ENCODE assay signal across 19 cellular contexts in genomic region chr20:49103019-49103418, GRCh38. TPM values are rescaled to one million over a fixed set of nuclear protein-coding genes. Genes with fewer than 3 reads are reported as not detected.
DNase-seq lines count a peak whose midpoint lies in the region; ATAC-seq, FAIRE-seq and TF ChIP-seq lines count a peak whose summit lies in the region.
"Had no signal": no experiment of that assay in that cellular context is flagged by ENCODE, and none has a peak within 500 bp of the region (broad histone marks: within the 10 kb centered on the region; RNA-seq: fewer than 3 reads in every experiment).

No MANE protein-coding gene starts in this region.

- in situ Hi-C loops in K562 (cut with MboI): no loop called here

- no peak for TF ChIP-seq EP300 in K562 (IDR thresholded peaks at IDR 0.05; ENCODE audit: low read length)

- FAIRE-seq in K562 (lab: Jason Lieb, UNC): no peak

- intact Hi-C loops in activated CD4-positive, alpha-beta T cell treated with anti-CD3 and anti-CD28 coated beads for 36 hours (cut with DNase I, micrococcal nuclease): no loop called here
- intact Hi-C loops in K562 (cut with micrococcal nuclease) (loop anchor here (10.0 kb wide), 1 partner anchor 468 kb away; no protein-coding TSS in a partner anchor), natural killer cell (cut with micrococcal nuclease) (no loop called here)

- peaks cover 12% of the 10 kb centered on the region for H3K36me3 ChIP-seq in CD8-positive, alpha-beta memory T cell (ENCODE audit: insufficient read depth, low read length)
- peaks cover 59% of the 10 kb centered on the region for H3K36me3 ChIP-seq in K562 (ENCODE audit: control insufficient read depth, insufficient read depth, low read length)

- BruUV-seq in K562 (replicated peaks; lab: Mats Ljungman, UMichigan): no TSS peak

- H3K27me3 ChIP-seq in CD8-positive, alpha-beta memory T cell (ENCODE audit: insufficient read depth, low read length, poor library complexity, severe bottlenecking): no peaks in the 10 kb centered on the region
- H3K27me3 ChIP-seq in K562 (ENCODE audit: control insufficient read depth in 2 of 2, insufficient read depth in 2 of 2, low read length in 2 of 2): no peaks in the 10 kb centered on the region
- H3K27me3 ChIP-seq: BE2C had no signal

- TF ChIP-seq RAD21 in K562 (CRISPR knock-in tag; conservative IDR thresholded peaks at IDR 0.05 in 1 of 2, IDR thresholded peaks at IDR 0.05 in 1 of 2): no peak

- no peak overlapping the region for H3K4me3 Mint-ChIP-seq in activated CD4-positive, alpha-beta T cell treated with anti-CD3 and anti-CD28 coated beads for 36 hours
- no peak overlapping the region for H3K4me3 Mint-ChIP-seq in CD8-positive, alpha-beta memory T cell
- H3K4me3 Mint-ChIP-seq in natural killer cell: no peak overlapping the region
- H3K4me3 Mint-ChIP-seq: GM23338 had no signal

- WGBS in K562 (ENCODE audit: insufficient coverage, low coverage, missing lambda C conversion rate): 95% methylated on average over 3 of the region's 4 CpGs

- H4K20me1 ChIP-seq in K562 (replicated peaks; ENCODE audit: control insufficient read depth, insufficient read depth, low read length): peaks cover 14% of the 10 kb centered on the region; the same call in 1 of the 2 replicates

- H3K4me2 ChIP-seq in K562 (ENCODE audit: insufficient read depth, low read length): no peak overlapping the region
- H3K4me2 ChIP-seq: GM23338, KMS-11 had no signal

- POLR2A ChIA-PET in activated CD4-positive, alpha-beta T cell treated with anti-CD3 and anti-CD28 coated beads for 36 hours (lab: Charles Lee): interaction anchor here (0.6 kb wide), 1 partner anchor 39 kb away, joined by 3 read pairs; no protein-coding TSS in a partner anchor
- POLR2A ChIA-PET in CD8-positive, alpha-beta memory T cell (lab: Charles Lee): no interaction called here
- POLR2A ChIA-PET in K562 (lab: Yijun Ruan, JAX): interaction anchor here (0.7 to 1.4 kb wide), 4 partner anchors 10 to 18 kb away, joined by 3 to 4 read pairs (median 3); no protein-coding TSS in a partner anchor

- CTCF ChIA-PET in activated CD4-positive, alpha-beta T cell treated with anti-CD3 and anti-CD28 coated beads for 36 hours (lab: Charles Lee): interaction anchor here (1.3 kb wide), 1 partner anchor 114 kb away, joined by 4 read pairs; no protein-coding TSS in a partner anchor
- CTCF ChIA-PET in CD8-positive, alpha-beta memory T cell (lab: Charles Lee): interaction anchor here (1.0 kb wide), 1 partner anchor 8 kb away, joined by 3 read pairs; no protein-coding TSS in a partner anchor
- CTCF ChIA-PET in K562 (lab: Yijun Ruan, JAX; ENCODE audit: low intra/inter-chr PET ratio): no interaction called here

- TF ChIP-seq POLR2A in K562 (conservative IDR thresholded peaks at IDR 0.05): peak; percentile 63; the same call in 1 of the 2 replicates

- no peak for DNase-seq in activated CD4-positive, alpha-beta T cell treated with anti-CD3 and anti-CD28 coated beads for 36 hours
- DNase-seq in activated CD4-positive, alpha-beta T cell treated with anti-CD3 and anti-CD28 coated beads, Interleukin-2, amount 50 U/mL, for 1 hour: no peak
- no peak for DNase-seq in CD8-positive, alpha-beta memory T cell
- DNase-seq in K562 (ENCODE audit: extremely low read depth in 1 of 4, low spot score in 3 of 4): no peak
- no peak for DNase-seq in natural killer cell
- DNase-seq in midbrain (lab: John Stamatoyannopoulos, UW): no peak
- DNase-seq: BE2C, DMS 273 treated with DMSO at 0.1 percent for 48 hours, NCI-H1048, NCI-H146, NCI-H226, NCI-H524 treated with DMSO at 0.1 percent for 48 hours, Right ventricle myocardium superior had no signal

- no peaks in the 10 kb centered on the region for H3K4me1 ChIP-seq in CD8-positive, alpha-beta memory T cell (ENCODE audit: insufficient read depth, low read length)
- no peaks in the 10 kb centered on the region; a peak in 1 of 5 replicates for H3K4me1 ChIP-seq in K562 (replicated peaks in 1 of 2; ENCODE audit: control insufficient read depth in 2 of 2, insufficient read depth in 2 of 2, low read length in 2 of 2)
- H3K4me1 ChIP-seq: BE2C had no signal

- H3K27ac Mint-ChIP-seq in activated CD4-positive, alpha-beta T cell treated with anti-CD3 and anti-CD28 coated beads for 36 hours: peak overlapping the region; percentile 51
- H3K27ac Mint-ChIP-seq in CD8-positive, alpha-beta memory T cell: peak overlapping the region in 5 of 8 donors; percentile 33 to 85 (median 57)
- H3K27ac Mint-ChIP-seq in natural killer cell: peak overlapping the region; percentile 66 to 71
- H3K27ac Mint-ChIP-seq: GM23338 had no signal

- H3K9me1 ChIP-seq in K562 (ENCODE audit: control insufficient read depth, insufficient read depth, low read length): peaks cover 3% of the 10 kb centered on the region

- H3K27ac ChIP-seq in CD8-positive, alpha-beta memory T cell (ENCODE audit: low read depth, low read length): no peak overlapping the region
- no peak overlapping the region for H3K27ac ChIP-seq in K562 (ENCODE audit: extremely low read depth, low read depth, low read length)
- H3K27ac ChIP-seq: 22Rv1, KMS-11 had no signal

- H3K9me3 Mint-ChIP-seq in activated CD4-positive, alpha-beta T cell treated with anti-CD3 and anti-CD28 coated beads for 36 hours (ENCODE audit: low read depth): no peaks in the 10 kb centered on the region
- H3K9me3 Mint-ChIP-seq in CD8-positive, alpha-beta memory T cell: no peaks in the 10 kb centered on the region
- no peaks in the 10 kb centered on the region for H3K9me3 Mint-ChIP-seq in natural killer cell
- H3K9me3 Mint-ChIP-seq: GM23338 had no signal

- TF ChIP-seq CTCF in K562 (IDR thresholded peaks at IDR 0.05 in 2 of 3, conservative IDR thresholded peaks at IDR 0.05 in 1 of 3; ENCODE audit: insufficient read depth in 2 of 3, low read depth in 1 of 3, low read length in 3 of 3): no peak
- no peak for TF ChIP-seq CTCF in natural killer cell (IDR thresholded peaks at IDR 0.05)

- no peaks in the 10 kb centered on the region for H3K9me3 ChIP-seq in CD8-positive, alpha-beta memory T cell (ENCODE audit: low read length)
- no peaks in the 10 kb centered on the region for H3K9me3 ChIP-seq in K562 (replicated peaks; ENCODE audit: control insufficient read depth, insufficient read depth, low read depth, low read length)
- H3K9me3 ChIP-seq: BE2C had no signal

- H3K4me1 Mint-ChIP-seq in activated CD4-positive, alpha-beta T cell treated with anti-CD3 and anti-CD28 coated beads for 36 hours: peaks cover 5% of the 10 kb centered on the region
- H3K4me1 Mint-ChIP-seq in CD8-positive, alpha-beta memory T cell: peaks cover 8 to 19% (median 17%) of the 10 kb centered on the region in 3 donors
- peaks cover 33 to 39% of the 10 kb centered on the region in 2 donors for H3K4me1 Mint-ChIP-seq in natural killer cell

- no peak overlapping the region for H2AFZ ChIP-seq in K562 (ENCODE audit: low read depth, low read length)
- H2AFZ ChIP-seq: GM23338 had no signal

- no peaks in the 10 kb centered on the region for H3K27me3 Mint-ChIP-seq in activated CD4-positive, alpha-beta T cell treated with anti-CD3 and anti-CD28 coated beads for 36 hours
- H3K27me3 Mint-ChIP-seq in CD8-positive, alpha-beta memory T cell: no peaks in the 10 kb centered on the region
- H3K27me3 Mint-ChIP-seq in natural killer cell (ENCODE audit: low read depth in 2 of 2): no peaks in the 10 kb centered on the region

- no peak overlapping the region for H3K4me3 ChIP-seq in CD8-positive, alpha-beta memory T cell (ENCODE audit: low read length)
- H3K4me3 ChIP-seq in K562: no peak overlapping the region
- H3K4me3 ChIP-seq: GM23338 had no signal

- H3K9ac ChIP-seq in K562 (ENCODE audit: insufficient read depth in 1 of 2, low read depth in 2 of 2, low read length in 2 of 2): no peak overlapping the region
- H3K9ac ChIP-seq: KMS-11 had no signal

- H3K79me2 ChIP-seq in K562 (ENCODE audit: control insufficient read depth, insufficient read depth, low read length): peaks cover 9% of the 10 kb centered on the region; the same call in 1 of the 3 replicates

- ATAC-seq in activated CD4-positive, alpha-beta T cell treated with anti-CD3 and anti-CD28 coated beads for 36 hours: no peak
- no peak for ATAC-seq in K562
- ATAC-seq in natural killer cell: peak in 1 of 3 donors; percentile 8
- ATAC-seq in HG03139 (IDR thresholded peaks at IDR 0.05; ENCODE audit: unreplicated experiment): no peak
- ATAC-seq in HG02973 (IDR thresholded peaks at IDR 0.05; ENCODE audit: unreplicated experiment): no peak
- ATAC-seq: GM23338, Panc1 had no signal

- H3K36me3 Mint-ChIP-seq in activated CD4-positive, alpha-beta T cell treated with anti-CD3 and anti-CD28 coated beads for 36 hours (ENCODE audit: low read depth): peaks cover 49% of the 10 kb centered on the region
- H3K36me3 Mint-ChIP-seq in CD8-positive, alpha-beta memory T cell: peaks cover 0 to 57% (median 11%) of the 10 kb centered on the region in 3 donors
- H3K36me3 Mint-ChIP-seq in natural killer cell: no peaks in the 10 kb centered on the region

TF ChIP-seq in K562, 482 proteins besides CTCF, POLR2A, EP300 and RAD21 (continues in another document):
- no peak for TF ChIP-seq ZNF695 (CRISPR knock-in tag; IDR thresholded peaks at IDR 0.05)
- TF ChIP-seq ZNF12 (CRISPR knock-in tag; IDR thresholded peaks at IDR 0.05): no peak
- TF ChIP-seq NR3C1 (CRISPR knock-in tag; IDR thresholded peaks at IDR 0.05): no peak
- TF ChIP-seq POLR2AphosphoS5 (IDR thresholded peaks at IDR 0.05; ENCODE audit: control insufficient read depth, insufficient read depth, low read depth, low read length): peak; percentile 45; the same call in 1 of the 2 replicates

RNA-seq across cellular contexts. Expression of gene CSE1L, which starts 56.9 kb away (rescaled TPM):
- total RNA-seq in activated CD4-positive, alpha-beta T cell treated with anti-CD3 and anti-CD28 coated beads for 36 hours: 100 to 1,000 TPM; 119 to 126 TPM
- total RNA-seq in CD8-positive, alpha-beta memory T cell: 100 to 1,000 TPM; 158 to 161 TPM
- 27.6 TPM for polyA plus RNA-seq in CD8-positive, alpha-beta memory T cell
- total RNA-seq in K562 (2011; cell fraction: chromatin; rRNA removed; ENCODE audit: low replicate concordance): 43.1 and 111 TPM in 2 replicates
- total RNA-seq in K562 (2011; cell fraction: nucleolus; rRNA removed): 30.4 and 30.7 TPM in 2 replicates
- 50.2 and 60.6 TPM in 2 replicates for total RNA-seq in K562 (2011; cell fraction: nucleoplasm; rRNA removed)
- total RNA-seq in K562 (2014; rRNA removed) (163 and 169 TPM in 2 replicates), K562 (2014; rRNA removed; fragmentation: Illumina TruSeq; extraction: Trizol) (280 and 305 TPM in 2 replicates), K562 (2015; rRNA removed; fragmentation: Illumina TruSeq; extraction: Trizol) (228 and 249 TPM in 2 replicates), K562 (2021) (206 and 219 TPM in 2 replicates), natural killer cell (10 to 100 TPM; 24.6 to 29.5 (median 25.8) TPM)
- polyA plus RNA-seq in K562 (2011; rRNA removed) (152 and 223 TPM in 2 replicates), K562 (2014; fragmentation: Illumina TruSeq; extraction: Trizol) (203 and 255 TPM in 2 replicates), K562 (2014; fragmentation: Nextera tagmentation; extraction: Ambion mirVana) (100 to 1,000 TPM; 138 to 209 TPM), K562 (2014; rRNA removed) (171 and 188 TPM in 2 replicates)
- polyA plus RNA-seq in K562 (2011; cell fraction: cytosol; rRNA removed): 51.7 and 85.9 TPM in 2 replicates
- 47.4 and 55.3 TPM in 2 replicates for polyA plus RNA-seq in K562 (2011; cell fraction: nucleus; rRNA removed)
- 102 and 125 TPM in 2 replicates for polyA plus RNA-seq in K562 (2012)
- 239 and 241 TPM in 2 replicates for polyA minus RNA-seq in K562 (2011; rRNA and poly(A)+ RNA removed)
- 72.9 and 95.6 TPM in 2 replicates for polyA minus RNA-seq in K562 (2011; cell fraction: cytosol; rRNA and poly(A)+ RNA removed)
- 23.7 and 44.5 TPM in 2 replicates for polyA minus RNA-seq in K562 (2011; cell fraction: nucleus; rRNA and poly(A)+ RNA removed)
